ENCODE assay signal across 5 cellular contexts in genomic region chr20:22942742-22943141, GRCh38.
"Had no signal": no experiment of that assay in that cellular context is flagged by ENCODE, and none has a peak within 500 bp of the region (broad histone marks: within the 10 kb centered on the region; RNA-seq: fewer than 3 reads in every experiment).

No MANE protein-coding gene starts in this region.

- H3K4me1 Mint-ChIP-seq: H9, IgD-negative memory B cell had no signal

- H3K36me3 Mint-ChIP-seq: IgD-negative memory B cell had no signal

- H3K4me3 ChIP-seq: GM23248 had no signal

- DNase-seq: GM23248, H9, HCEC 1CT, KG1 had no signal

- H2AFZ ChIP-seq: GM23248 had no signal

- H3K27ac ChIP-seq: GM23248 had no signal

- H3K9me3 Mint-ChIP-seq: H9 had no signal

- H3K4me3 Mint-ChIP-seq: H9, IgD-negative memory B cell had no signal

- H3K27ac Mint-ChIP-seq: H9, IgD-negative memory B cell had no signal
